ENCODE assay signal across 21 cellular contexts in the genomic region with DNA sequence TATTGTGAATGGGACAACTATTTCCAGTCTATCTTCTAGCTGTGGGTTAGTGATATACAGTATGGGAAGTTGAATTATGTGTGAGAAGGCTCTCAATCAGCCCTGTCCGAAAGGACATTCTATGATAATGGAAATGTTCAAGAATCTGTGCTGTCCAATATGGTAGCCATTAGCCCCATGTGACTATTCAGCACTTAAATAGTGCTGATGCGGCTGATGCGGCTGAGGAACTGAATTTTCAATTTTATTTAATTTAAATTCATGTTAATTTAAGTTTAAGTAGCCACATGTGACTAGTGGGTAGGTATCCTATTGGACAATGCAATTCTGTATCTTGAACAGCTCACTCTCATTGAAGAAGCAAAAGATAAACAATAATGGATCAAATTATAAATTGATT.
DNase-seq lines count a peak whose midpoint lies in the region; ATAC-seq, FAIRE-seq and TF ChIP-seq lines count a peak whose summit lies in the region.
"Had no signal": no experiment of that assay in that cellular context is flagged by ENCODE, and none has a peak within 500 bp of the region (broad histone marks: within the 10 kb centered on the region; RNA-seq: fewer than 3 reads in every experiment).

No MANE protein-coding gene starts in this region.

- FAIRE-seq in A549 (lab: Jason Lieb, UNC) = no peak
- FAIRE-seq: A204.1, G401.6, GM12891, GM19239 had no signal

- TF ChIP-seq POLR2A in A549 (IDR thresholded peaks at IDR 0.05; ENCODE audit: low read length) = no peak
- no peak for TF ChIP-seq POLR2A in IMR-90 (IDR thresholded peaks at IDR 0.05; ENCODE audit: low read depth, low read length)
- TF ChIP-seq POLR2A in esophagus muscularis mucosa (IDR thresholded peaks at IDR 0.05; ENCODE audit: low read depth) = no peak

- H2BK5ac ChIP-seq in IMR-90 (ENCODE audit: low read depth, low read length, poor library complexity, severe bottlenecking) = peak overlapping the region; percentile 90

- TF ChIP-seq EP300 in A549 (IDR thresholded peaks at IDR 0.05) (no peak), esophagus muscularis mucosa (IDR thresholded peaks at IDR 0.05) (no peak)

- H3K9ac ChIP-seq in IMR-90 (ENCODE audit: low read depth, low read length) = no peak overlapping the region
- H3K9ac ChIP-seq: BLaER1 treated with 17β-estradiol and CSF1 and Interleukin-3, amounts not matched to agents 10 nM and 100 nM had no signal

- H3K79me1 ChIP-seq in IMR-90 (ENCODE audit: low read depth in 1 of 2, low read length in 2 of 2) = peaks cover 36 to 69% of the 10 kb centered on the region in 2 experiments

- H2AK5ac ChIP-seq in IMR-90 (ENCODE audit: low read depth, low read length) = no peak overlapping the region

- H3K9me1 ChIP-seq in IMR-90 (ENCODE audit: insufficient read depth, low read length) = peaks cover 38% of the 10 kb centered on the region

- H3K27ac Mint-ChIP-seq in T-cell = no peak overlapping the region
- H3K27ac Mint-ChIP-seq: B cell; CD4-positive, alpha-beta T cell; CD8-positive, alpha-beta T cell had no signal

- H4K20me1 ChIP-seq in IMR-90 (ENCODE audit: insufficient read depth, low read length) = peaks cover 7% of the 10 kb centered on the region; the same call in 1 of the 2 replicates
- H4K20me1 ChIP-seq: BLaER1 treated with 17β-estradiol and CSF1 and Interleukin-3, amounts not matched to agents 10 nM and 100 nM had no signal

- POLR2A ChIA-PET in A549 (lab: Yijun Ruan, JAX) (no interaction called here), IMR-90 (lab: Charles Lee; ENCODE audit: unreplicated experiment) (no interaction called here), T-cell (lab: Charles Lee) (no interaction called here)

- H3K36me3 ChIP-seq in IMR-90 (ENCODE audit: control insufficient read depth, insufficient read depth, low read length) (peaks cover 32% of the 10 kb centered on the region), esophagus muscularis mucosa (no peaks in the 10 kb centered on the region)

- no peak for DNase-seq in A549 (ENCODE audit: low read depth in 1 of 2, low spot score in 1 of 2)
- no peak for DNase-seq in IMR-90
- peak; percentile 19 for DNase-seq in esophagus muscularis mucosa (ENCODE audit: extremely low spot score)
- no peak for DNase-seq in NOMO-1 treated with dmso at 0.1 percent for 144 hours (lab: John Stamatoyannopoulos, UW; ENCODE audit: unreplicated experiment)
- DNase-seq in T-cell = no peak
- DNase-seq in UCSD-AML1 (lab: John Stamatoyannopoulos, UW; ENCODE audit: unreplicated experiment) = no peak
- DNase-seq: 8988T; AML-193; Caco-2; Calu3; CD4-positive, alpha-beta T cell; CD8-positive, alpha-beta T cell; DMS79 treated with DMSO at 0.1 percent for 48 hours; GF-D8 had no signal

- H3K4me2 ChIP-seq in A549 (no peak overlapping the region), IMR-90 (ENCODE audit: low read depth, low read length) (no peak overlapping the region)
- H3K4me2 ChIP-seq: BLaER1 treated with 17β-estradiol and CSF1 and Interleukin-3, amounts not matched to agents 10 nM and 100 nM had no signal

- ATAC-seq in A549 = no peak
- no peak for ATAC-seq in IMR-90 (ENCODE audit: low read depth)
- ATAC-seq in T-cell (replicated peaks in 1 of 4) = no peak
- ATAC-seq: CD8-positive, alpha-beta T cell had no signal

- H2BK15ac ChIP-seq in IMR-90 (ENCODE audit: low read depth, low read length) = no peak overlapping the region; the same call in 1 of the 3 replicates

- intact Hi-C loops in IMR-90 (cut with micrococcal nuclease) = no loop called here
- intact Hi-C loops in esophagus muscularis mucosa (cut with DNase I) = no loop called here

- no peaks in the 10 kb centered on the region for H3K4me1 Mint-ChIP-seq in T-cell
- H3K4me1 Mint-ChIP-seq: B cell had no signal

- H3K4me1 ChIP-seq in A549 = peaks cover 29% of the 10 kb centered on the region
- peaks cover 41% of the 10 kb centered on the region for H3K4me1 ChIP-seq in IMR-90 (ENCODE audit: control insufficient read depth, insufficient read depth, low read length)
- peaks cover 5 to 44% (median 35%) of the 10 kb centered on the region in 4 donors for H3K4me1 ChIP-seq in esophagus muscularis mucosa

- H2BK20ac ChIP-seq in IMR-90 (ENCODE audit: low read depth, low read length) = peak overlapping the region; percentile 69; the same call in 1 of the 2 replicates

- peak overlapping the region; percentile 95; the same call in 1 of the 2 replicates for H3K18ac ChIP-seq in IMR-90 (ENCODE audit: low read depth, low read length)

- no peak overlapping the region; the same call in 1 of the 2 replicates for H3K14ac ChIP-seq in IMR-90 (replicated peaks; ENCODE audit: low read depth, low read length)

- H3K9me3 Mint-ChIP-seq in T-cell = no peaks in the 10 kb centered on the region
- H3K9me3 Mint-ChIP-seq: CD4-positive, alpha-beta T cell; CD8-positive, alpha-beta T cell had no signal

- no peak overlapping the region for H3K23ac ChIP-seq in IMR-90 (ENCODE audit: low read depth, low read length)

- H3K27me3 ChIP-seq in IMR-90 (ENCODE audit: control insufficient read depth, insufficient read depth, low read length) = no peaks in the 10 kb centered on the region
- H3K27me3 ChIP-seq in esophagus muscularis mucosa = no peaks in the 10 kb centered on the region
- H3K27me3 ChIP-seq: BLaER1 treated with 17β-estradiol and CSF1 and Interleukin-3, amounts not matched to agents 10 nM and 100 nM had no signal

- H4K5ac ChIP-seq in IMR-90 (ENCODE audit: low read depth, low read length) = no peak overlapping the region

- H3K4me3 Mint-ChIP-seq in T-cell = no peak overlapping the region
- H3K4me3 Mint-ChIP-seq: B cell; CD4-positive, alpha-beta T cell; CD8-positive, alpha-beta T cell had no signal

- H2AK9ac ChIP-seq in IMR-90 (replicated peaks; ENCODE audit: low read depth, low read length, poor library complexity) = no peak overlapping the region

- H3K36me3 Mint-ChIP-seq in T-cell = no peaks in the 10 kb centered on the region
- H3K36me3 Mint-ChIP-seq: CD8-positive, alpha-beta T cell had no signal

- peak overlapping the region; percentile 77 for H2BK120ac ChIP-seq in IMR-90 (ENCODE audit: low read depth, low read length)

- H3K27me3 Mint-ChIP-seq in T-cell = peaks cover 7 to 9% of the 10 kb centered on the region in 2 donors

- 92% methylated on average over 3 of the region's 3 CpGs for WGBS in A549 (ENCODE audit: missing lambda C conversion rate)
- WGBS in IMR-90 (ENCODE audit: extremely low coverage in 2 of 2, insufficient read length in 1 of 2), 2 experiments = no CpG with 5 or more reads among the region's 3 CpGs
- 97% methylated on average over 3 of the region's 3 CpGs for WGBS in esophagus muscularis mucosa

- CTCF ChIA-PET in A549 (lab: Yijun Ruan, JAX) = interaction anchor here (1.2 to 1.3 kb wide), 2 partner anchors 67 to 133 kb away, joined by 3 read pairs; no protein-coding TSS in a partner anchor
- CTCF ChIA-PET in IMR-90 (lab: Yijun Ruan, JAX) = no interaction called here
- CTCF ChIA-PET in T-cell (lab: Charles Lee) = interaction anchor here in 1 of 2 donors (0.6 kb wide), 1 partner anchor 8 kb away, joined by 3 read pairs; no protein-coding TSS in a partner anchor

- H3K4me3 ChIP-seq in A549 (no peak overlapping the region), IMR-90 (ENCODE audit: insufficient read depth, low read depth, low read length) (no peak overlapping the region), esophagus muscularis mucosa (no peak overlapping the region)
- H3K4me3 ChIP-seq: BLaER1 treated with 17β-estradiol and CSF1 and Interleukin-3, amounts not matched to agents 10 nM and 100 nM had no signal

- no peak overlapping the region for H4K91ac ChIP-seq in IMR-90 (ENCODE audit: insufficient read depth, low read depth, low read length)

- dilution Hi-C loops in IMR-90 (cut with HindIII; ENCODE audit: low sequenced_read_pairs, unreplicated experiment) = no loop called here

- TF ChIP-seq CTCF in A549 (IDR thresholded peaks at IDR 0.05) = no peak
- no peak for TF ChIP-seq CTCF in IMR-90 (conservative IDR thresholded peaks at IDR 0.05; ENCODE audit: low read depth, low read length)
- TF ChIP-seq CTCF in esophagus muscularis mucosa (IDR thresholded peaks at IDR 0.05) = no peak

- no TSS peak for BruUV-seq in IMR-90 (replicated peaks; lab: Mats Ljungman, UMichigan)

- H3K9me3 ChIP-seq in A549 (no peaks in the 10 kb centered on the region), IMR-90 (ENCODE audit: control insufficient read depth, insufficient read depth, low read length) (no peaks in the 10 kb centered on the region), esophagus muscularis mucosa (no peaks in the 10 kb centered on the region)
- H3K9me3 ChIP-seq: BLaER1 treated with 17β-estradiol and CSF1 and Interleukin-3, amounts not matched to agents 10 nM and 100 nM; Caco-2 had no signal

- no peak overlapping the region for H2AFZ ChIP-seq in IMR-90 (replicated peaks; ENCODE audit: low read length, poor library complexity)

- TF ChIP-seq RAD21 in A549 (conservative IDR thresholded peaks at IDR 0.05 in 1 of 2, IDR thresholded peaks at IDR 0.05 in 1 of 2) (no peak), IMR-90 (IDR thresholded peaks at IDR 0.05; ENCODE audit: low read length) (no peak)

- in situ Hi-C loops in IMR-90 (cut with MboI; ENCODE audit: low sequenced_read_pairs) = no loop called here

- H3K27ac ChIP-seq in A549 (no peak overlapping the region), IMR-90 (ENCODE audit: insufficient read depth, low read length) (no peak overlapping the region), esophagus muscularis mucosa (replicated peaks in 1 of 4) (no peak overlapping the region)
- H3K27ac ChIP-seq: BLaER1 treated with 17β-estradiol and CSF1 and Interleukin-3, amounts not matched to agents 10 nM and 100 nM; C4-2B had no signal

- H3K4ac ChIP-seq in IMR-90 (ENCODE audit: low read depth, low read length) = peak overlapping the region; percentile 88; the same call in 1 of the 2 replicates

- no peak overlapping the region for H3K56ac ChIP-seq in IMR-90 (ENCODE audit: extremely low read depth, insufficient read depth, low read length)

- H4K8ac ChIP-seq in IMR-90 (ENCODE audit: low read depth in 2 of 2, low read length in 2 of 2) = peak overlapping the region in 1 of 2 experiments; percentile 83; a peak in 2 of 4 replicates

TF ChIP-seq in A549, 52 proteins besides CTCF, POLR2A, EP300 and RAD21:
- TF ChIP-seq MAFK (IDR thresholded peaks at IDR 0.05; ENCODE audit: partially characterized antibody) (peak; percentile 59), ZFP36 (IDR thresholded peaks at IDR 0.05; ENCODE audit: borderline replicate concordance, partially characterized antibody) (no peak), HOXB13 (CRISPR knock-in tag; IDR thresholded peaks at IDR 0.05; ENCODE audit: low read depth) (no peak), CHD4 (IDR thresholded peaks at IDR 0.05; ENCODE audit: borderline replicate concordance) (no peak)
TF ChIP-seq in A549: peak in this region for 1.

TF ChIP-seq in IMR-90, 13 proteins besides CTCF, POLR2A, EP300 and RAD21:
- TF ChIP-seq CEBPB (IDR thresholded peaks at IDR 0.05; ENCODE audit: low read depth, low read length) (no peak), MAFK (IDR thresholded peaks at IDR 0.05; ENCODE audit: low read depth, low read length) (peak; percentile 35; the same call in 1 of the 2 replicates)
